In the genomic region with DNA sequence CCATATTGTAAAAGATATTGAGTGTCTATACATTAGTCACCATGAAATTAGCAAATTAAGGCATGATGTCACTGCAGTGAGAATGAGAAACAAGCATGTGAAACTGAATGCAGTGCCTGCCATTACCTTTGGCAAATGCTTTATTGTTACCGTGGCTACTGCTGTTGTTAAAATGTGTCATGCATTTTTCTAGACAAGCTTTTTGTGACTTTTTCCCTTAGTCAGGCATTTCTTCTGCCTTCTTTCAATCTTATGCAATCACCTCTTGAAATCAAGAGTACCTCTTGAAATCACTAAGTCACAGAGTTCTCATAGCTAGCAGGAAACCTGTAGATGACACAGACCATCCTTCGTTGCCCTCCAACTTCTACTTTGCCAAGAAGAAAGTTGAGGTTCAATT, we compare ENCODE assay signal across 1 cellular context.
TF ChIP-seq lines count a peak whose summit lies in the region.

No MANE protein-coding gene starts in this region.

TF ChIP-seq in neural cell, 6 proteins besides CTCF, POLR2A, EP300 and RAD21 (continued from another document):
- TF ChIP-seq, protein P1, sequence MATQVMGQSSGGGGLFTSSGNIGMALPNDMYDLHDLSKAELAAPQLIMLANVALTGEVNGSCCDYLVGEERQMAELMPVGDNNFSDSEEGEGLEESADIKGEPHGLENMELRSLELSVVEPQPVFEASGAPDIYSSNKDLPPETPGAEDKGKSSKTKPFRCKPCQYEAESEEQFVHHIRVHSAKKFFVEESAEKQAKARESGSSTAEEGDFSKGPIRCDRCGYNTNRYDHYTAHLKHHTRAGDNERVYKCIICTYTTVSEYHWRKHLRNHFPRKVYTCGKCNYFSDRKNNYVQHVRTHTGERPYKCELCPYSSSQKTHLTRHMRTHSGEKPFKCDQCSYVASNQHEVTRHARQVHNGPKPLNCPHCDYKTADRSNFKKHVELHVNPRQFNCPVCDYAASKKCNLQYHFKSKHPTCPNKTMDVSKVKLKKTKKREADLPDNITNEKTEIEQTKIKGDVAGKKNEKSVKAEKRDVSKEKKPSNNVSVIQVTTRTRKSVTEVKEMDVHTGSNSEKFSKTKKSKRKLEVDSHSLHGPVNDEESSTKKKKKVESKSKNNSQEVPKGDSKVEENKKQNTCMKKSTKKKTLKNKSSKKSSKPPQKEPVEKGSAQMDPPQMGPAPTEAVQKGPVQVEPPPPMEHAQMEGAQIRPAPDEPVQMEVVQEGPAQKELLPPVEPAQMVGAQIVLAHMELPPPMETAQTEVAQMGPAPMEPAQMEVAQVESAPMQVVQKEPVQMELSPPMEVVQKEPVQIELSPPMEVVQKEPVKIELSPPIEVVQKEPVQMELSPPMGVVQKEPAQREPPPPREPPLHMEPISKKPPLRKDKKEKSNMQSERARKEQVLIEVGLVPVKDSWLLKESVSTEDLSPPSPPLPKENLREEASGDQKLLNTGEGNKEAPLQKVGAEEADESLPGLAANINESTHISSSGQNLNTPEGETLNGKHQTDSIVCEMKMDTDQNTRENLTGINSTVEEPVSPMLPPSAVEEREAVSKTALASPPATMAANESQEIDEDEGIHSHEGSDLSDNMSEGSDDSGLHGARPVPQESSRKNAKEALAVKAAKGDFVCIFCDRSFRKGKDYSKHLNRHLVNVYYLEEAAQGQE (IDR thresholded peaks at IDR 0.05; ENCODE audit: borderline replicate concordance), result no peak
TF ChIP-seq in neural cell: peak in this region for 2.
